ENCODE assay signal across 6 cellular contexts in genomic region chr4:176295907-176296306, GRCh38. TPM values are rescaled to one million over a fixed set of nuclear protein-coding genes. Genes with fewer than 3 reads are reported as not detected.
"Had no signal": no experiment of that assay in that cellular context is flagged by ENCODE, and none has a peak within 500 bp of the region (broad histone marks: within the 10 kb centered on the region; RNA-seq: fewer than 3 reads in every experiment).

No MANE protein-coding gene starts in this region.

RNA-seq across cellular contexts. Expression of gene ASB5, which starts 26.9 kb away (rescaled TPM):
- total RNA-seq: subcutaneous adipose tissue, suprapubic skin, thoracic aorta, tibial nerve, upper lobe of left lung, upper lobe of right lung had no signal
